Comparison of ENCODE assay signal across 31 cellular contexts in the genomic region with DNA sequence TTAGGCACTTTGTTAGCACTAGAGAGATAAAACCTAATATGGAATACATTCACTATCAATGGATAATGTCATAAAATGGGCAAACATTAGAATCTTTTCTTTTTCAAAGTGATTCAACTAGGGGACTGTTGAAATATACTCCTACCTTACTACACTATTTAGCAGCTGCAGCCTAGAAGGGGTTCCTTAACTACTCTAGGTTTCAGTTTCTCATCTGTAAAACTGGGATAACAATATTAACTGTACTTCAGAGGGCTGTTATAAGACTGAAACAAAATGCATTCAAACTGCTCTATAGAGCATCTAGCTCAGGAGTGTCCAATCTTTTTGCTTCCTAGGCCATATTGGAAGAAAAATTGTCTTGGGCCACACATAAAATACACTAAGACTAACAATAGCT.
"Had no signal": no experiment of that assay in that cellular context is flagged by ENCODE, and none has a peak within 500 bp of the region (broad histone marks: within the 10 kb centered on the region; RNA-seq: fewer than 3 reads in every experiment).

No MANE protein-coding gene starts in this region.

- H3K4me3 Mint-ChIP-seq: activated B cell treated with CpG ODN at 0.5 μM for 24 hours; activated CD8-positive, alpha-beta T cell treated with anti-CD3 and anti-CD28 coated beads for 36 hours; activated naive CD4-positive, alpha-beta T cell treated with anti-CD3 and anti-CD28 coated beads, Interleukin-2, amount 10 ng/mL, durations not matched to agents 7 days and 5 days; activated naive CD8-positive, alpha-beta T cell; activated T-cell treated with anti-CD3 and anti-CD28 coated beads, Interleukin-2, amount 50 U/mL, for 24 hours; activated T-cell treated with anti-CD3 and anti-CD28 coated beads, Interleukin-2, amount 50 U/mL, for 72 hours; brain; T-helper 17 cell; T-helper 2 cell treated with Interferon-gamma antibody and Interleukin-4, amounts not matched to agents 5 μg/mL and 100 μg/mL, for 36 hours had no signal

- H3K27ac ChIP-seq: breast epithelium, cardiac muscle cell, colonic mucosa, WERI-Rb-1 had no signal

- H3K36me3 Mint-ChIP-seq: activated naive CD4-positive, alpha-beta T cell treated with anti-CD3 and anti-CD28 coated beads, Interleukin-2, amount 10 ng/mL, durations not matched to agents 7 days and 5 days; activated naive CD8-positive, alpha-beta T cell had no signal

- H3K9me3 ChIP-seq: breast epithelium, colonic mucosa had no signal

- H3K27me3 ChIP-seq: breast epithelium, cardiac muscle cell, colonic mucosa had no signal

- H3K4me3 ChIP-seq: breast epithelium, cardiac muscle cell, colonic mucosa had no signal

- H3K36me3 ChIP-seq: breast epithelium, colonic mucosa had no signal

- H3K4me1 Mint-ChIP-seq: activated B cell treated with CpG ODN at 0.5 μM for 24 hours, brain had no signal

- H3K4me1 ChIP-seq: breast epithelium, colonic mucosa had no signal

- H3K9me3 Mint-ChIP-seq: activated B cell treated with CpG ODN at 0.5 μM for 24 hours; activated CD8-positive, alpha-beta T cell treated with anti-CD3 and anti-CD28 coated beads for 36 hours; activated naive CD4-positive, alpha-beta T cell treated with anti-CD3 and anti-CD28 coated beads, Interleukin-2, amount 10 ng/mL, durations not matched to agents 7 days and 5 days; activated T-cell treated with anti-CD3 and anti-CD28 coated beads, Interleukin-2, amount 50 U/mL, for 24 hours; activated T-cell treated with anti-CD3 and anti-CD28 coated beads, Interleukin-2, amount 50 U/mL, for 72 hours; brain; T-helper 2 cell treated with Interferon-gamma antibody and Interleukin-4, amounts not matched to agents 5 μg/mL and 100 μg/mL, for 36 hours had no signal

- H3K27me3 Mint-ChIP-seq: activated B cell treated with CpG ODN at 0.5 μM for 24 hours; activated CD8-positive, alpha-beta T cell treated with anti-CD3 and anti-CD28 coated beads for 36 hours; activated naive CD8-positive, alpha-beta T cell; activated T-cell treated with anti-CD3 and anti-CD28 coated beads, Interleukin-2, amount 50 U/mL, for 24 hours; brain had no signal

- ATAC-seq: activated CD4-positive, CD25-positive, alpha-beta regulatory T cell treated with anti-CD3 and anti-CD28 coated beads, Interleukin-2, amount 50 U/mL, for 24 hours; activated CD8-positive, alpha-beta T cell treated with anti-CD3 and anti-CD28 coated beads for 36 hours; activated T-cell treated with anti-CD3 and anti-CD28 coated beads, Interleukin-2, amount 50 U/mL, for 72 hours; esophagus mucosa; T-helper 17 cell had no signal

- H3K27ac Mint-ChIP-seq: activated B cell treated with CpG ODN at 0.5 μM for 24 hours; activated CD8-positive, alpha-beta T cell treated with anti-CD3 and anti-CD28 coated beads for 36 hours; activated naive CD4-positive, alpha-beta T cell treated with anti-CD3 and anti-CD28 coated beads, Interleukin-2, amount 10 ng/mL, durations not matched to agents 7 days and 5 days; activated naive CD8-positive, alpha-beta T cell; activated T-cell treated with anti-CD3 and anti-CD28 coated beads, Interleukin-2, amount 50 U/mL, for 24 hours; activated T-cell treated with anti-CD3 and anti-CD28 coated beads, Interleukin-2, amount 50 U/mL, for 72 hours; brain; T-helper 17 cell; T-helper 2 cell treated with Interferon-gamma antibody and Interleukin-4, amounts not matched to agents 5 μg/mL and 100 μg/mL, for 36 hours had no signal

- DNase-seq: activated B cell treated with CpG ODN at 0.5 μM for 24 hours; activated CD4-positive, alpha-beta T cell treated with anti-CD3 and anti-CD28 coated beads for 48 hours; activated CD4-positive, alpha-beta T cell treated with anti-CD3 and anti-CD28 coated beads, Interleukin-2, amount 50 U/mL, for 1 hour; activated CD4-positive, alpha-beta T cell treated with anti-CD3 and anti-CD28 coated beads, Interleukin-2, amount 50 U/mL, for 48 hours; activated CD8-positive, alpha-beta memory T cell treated with anti-CD3 and anti-CD28 coated beads, Interleukin-2, amount 50 U/mL, for 48 hours; activated CD8-positive, alpha-beta T cell treated with anti-CD3 and anti-CD28 coated beads for 36 hours; activated gamma-delta T cell; activated naive CD4-positive, alpha-beta T cell; activated naive CD4-positive, alpha-beta T cell treated with anti-CD3 and anti-CD28 coated beads, Interleukin-2, amount 10 ng/mL, durations not matched to agents 7 days and 5 days; activated T-cell treated with anti-CD3 and anti-CD28 coated beads for 4 hours; activated T-cell treated with anti-CD3 and anti-CD28 coated beads, Interleukin-2, amount 50 U/mL, for 24 hours; activated T-cell treated with anti-CD3 and anti-CD28 coated beads, Interleukin-2, amount 50 U/mL, for 72 hours; amniotic stem cell; aorta; central memory CD4-positive, alpha-beta T cell; cerebellar nuclear complex; colonic mucosa; effector CD8-positive, alpha-beta T cell; foreskin fibroblast; head of caudate nucleus; hippocampal formation; T-helper 17 cell; T1000; WERI-Rb-1 had no signal
